ENCODE assay signal across 1 cellular context in the genomic region with DNA sequence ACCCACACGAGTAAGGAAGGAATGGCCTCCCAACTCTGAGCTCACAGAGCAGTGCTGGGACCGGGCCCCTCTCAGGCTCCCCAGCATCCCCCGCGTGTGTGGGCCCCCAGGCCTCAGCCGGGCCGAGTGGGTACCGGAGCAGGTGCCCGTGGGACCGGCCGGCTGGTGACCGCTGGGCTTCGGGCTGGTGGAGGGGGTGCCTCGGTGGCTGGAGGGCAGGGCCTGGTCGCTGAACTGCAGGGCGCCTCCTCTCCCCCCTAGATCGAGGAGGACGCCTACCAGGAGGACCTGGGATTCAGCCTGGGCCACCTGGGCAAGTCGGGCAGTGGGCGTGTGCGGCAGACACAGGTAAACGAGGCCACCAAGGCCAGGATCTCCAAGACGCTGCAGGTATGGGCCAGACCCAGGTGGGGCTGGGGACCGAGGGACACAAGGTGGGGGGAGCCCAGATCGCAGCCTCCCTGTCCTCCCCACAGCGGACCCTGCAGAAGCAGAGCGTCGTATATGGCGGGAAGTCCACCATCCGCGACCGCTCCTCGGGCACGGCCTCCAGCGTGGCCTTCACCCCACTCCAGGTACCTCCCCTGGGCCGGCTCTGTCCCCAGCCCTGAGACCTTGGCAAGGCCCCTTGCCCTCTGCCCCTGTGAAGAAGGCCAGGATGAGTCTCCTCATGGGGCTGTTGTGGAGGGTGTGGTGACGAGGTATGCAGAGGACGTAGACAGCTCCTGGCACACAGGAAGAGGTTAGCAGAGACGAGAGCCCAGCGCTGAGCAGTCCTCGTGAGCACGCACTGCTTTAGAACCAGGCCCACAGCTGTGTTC.
TF ChIP-seq lines count a peak whose summit lies in the region.

No MANE protein-coding gene starts in this region.

TF ChIP-seq in K562, 482 proteins besides CTCF, POLR2A, EP300 and RAD21:
- TF ChIP-seq RBFOX2 (IDR thresholded peaks at IDR 0.05; ENCODE audit: low read depth, low read length) (peak; percentile 52), FOXK1 (CRISPR knock-in tag; IDR thresholded peaks at IDR 0.05; ENCODE audit: borderline replicate concordance) (no peak), NCOR1 (IDR thresholded peaks at IDR 0.05) (no peak), DPF2 (IDR thresholded peaks at IDR 0.05) (no peak)
